Comparison of ENCODE assay signal across 22 cellular contexts in the genomic region with DNA sequence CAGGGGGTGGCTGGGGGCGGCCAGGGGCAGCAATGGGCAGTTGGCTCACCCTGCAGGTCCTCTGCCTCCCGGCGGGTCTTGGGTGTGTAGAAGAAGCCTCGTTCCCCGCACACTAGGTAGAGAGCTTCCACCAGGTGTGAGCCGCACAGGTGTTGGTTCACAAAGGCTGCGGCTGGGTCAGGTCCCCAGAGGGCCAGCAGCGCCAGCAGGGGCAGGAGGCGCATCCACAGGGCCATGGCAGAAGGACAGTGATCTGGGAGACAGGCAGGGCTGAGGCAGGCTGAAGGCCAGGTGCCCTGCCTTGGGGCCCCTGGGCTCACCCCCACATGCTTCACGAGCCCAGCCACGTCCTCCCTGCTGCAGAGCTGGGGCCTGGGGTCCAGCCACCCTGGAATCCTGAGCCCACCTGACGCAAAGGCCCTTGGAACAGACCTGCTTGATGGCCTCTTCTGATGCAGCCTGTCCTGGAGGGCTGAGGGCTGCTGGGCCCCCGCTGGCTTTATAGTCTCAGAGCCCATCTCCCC. TPM values are rescaled to one million over a fixed set of nuclear protein-coding genes. Genes with fewer than 3 reads are reported as not detected.
"Had no signal": no experiment of that assay in that cellular context is flagged by ENCODE, and none has a peak within 500 bp of the region (broad histone marks: within the 10 kb centered on the region; RNA-seq: fewer than 3 reads in every experiment).

A gene (minus strand): TSS at position 474 of the 524 bp plus-strand sequence. CDS start 238 bp downstream, at position 236.

- H3K36me3 ChIP-seq: brain microvascular endothelial cell, cardiac muscle cell had no signal

- H3K27ac ChIP-seq: brain microvascular endothelial cell, cardiac muscle cell had no signal

- H3K27me3 ChIP-seq: cardiac muscle cell had no signal

- H3K4me3 ChIP-seq: cardiac muscle cell, K562 had no signal

- DNase-seq: activated B cell treated with CpG ODN at 0.5 μM for 24 hours; activated CD4-positive, alpha-beta memory T cell treated with anti-CD3 and anti-CD28 coated beads, Interleukin-2, amount 10 ng/mL, durations not matched to agents 7 days and 5 days; activated CD4-positive, alpha-beta T cell treated with anti-CD3 and anti-CD28 coated beads for 1 hour; activated CD4-positive, alpha-beta T cell treated with anti-CD3 and anti-CD28 coated beads, Interleukin-2, amount 10 ng/mL, durations not matched to agents 24 days and 14 days; activated gamma-delta T cell; activated naive CD4-positive, alpha-beta T cell treated with anti-CD3 and anti-CD28 coated beads for 36 hours; activated T-cell treated with anti-CD3 and anti-CD28 coated beads for 4 hours; activated T-cell treated with anti-CD3 and anti-CD28 coated beads, Interleukin-2, amount 50 U/mL, for 48 hours; amygdala; brain microvascular endothelial cell; Kasumi-1; NCI-H1105 treated with DMSO at 0.1 percent for 48 hours; NCI-H1694 treated with DMSO at 0.1 percent for 48 hours; NCI-H2029 treated with DMSO at 0.1 percent for 48 hours; NCI-H2171; NCI-H226; SIG-M5; T-helper 17 cell; T1000 had no signal

- ATAC-seq: activated T-helper 17 cell treated with anti-CD3 and anti-CD28 coated beads, Interleukin-2, amount 50 U/mL, for 72 hours; K562; T-helper 17 cell had no signal

RNA-seq across cellular contexts. Expression of the gene that starts here (rescaled TPM):
- polyA plus RNA-seq: cardiac muscle cell, K562 had no signal
